Comparison of ENCODE assay signal across 8 cellular contexts in the genomic region with DNA sequence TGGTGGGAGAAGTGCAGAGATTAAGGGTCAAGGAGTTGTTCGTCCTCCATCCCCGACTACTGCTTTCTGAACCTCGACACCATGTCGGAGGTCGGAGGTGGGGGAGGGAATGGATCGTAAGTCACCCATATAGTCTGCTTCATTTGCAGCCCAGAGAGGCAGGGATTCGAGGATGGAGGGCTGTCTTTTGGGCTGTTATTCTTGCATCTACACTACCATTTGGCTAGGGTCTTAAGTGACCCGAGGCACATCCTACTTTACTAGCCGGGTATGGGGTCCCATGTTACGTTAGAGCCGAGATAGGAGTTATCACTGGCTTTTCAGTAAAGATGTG. TPM values are rescaled to one million over a fixed set of nuclear protein-coding genes. Genes with fewer than 3 reads are reported as not detected.
DNase-seq lines count a peak whose midpoint lies in the region; ATAC-seq and TF ChIP-seq lines count a peak whose summit lies in the region.

No MANE protein-coding gene starts in this region.

- ATAC-seq in activated CD4-positive, CD25-positive, alpha-beta regulatory T cell treated with anti-CD3 and anti-CD28 coated beads, Interleukin-2, amount 50 U/mL, for 24 hours, result no peak

- peak overlapping the region; percentile 91 for H3K4me3 ChIP-seq in H7 (ENCODE audit: insufficient read depth, low read depth, low read length)
- H3K4me3 ChIP-seq in WI38 (ENCODE audit: low read depth, low read length), result peak overlapping the region; percentile 85
- peak overlapping the region; percentile 93 to 99 for H3K4me3 ChIP-seq in right atrium auricular region
- H3K4me3 ChIP-seq in skin epidermis, result peak overlapping the region; percentile 70 to 99 (median 92)

- peak overlapping the region; percentile 89 to 96 for H3K27ac ChIP-seq in right atrium auricular region
- H3K27ac ChIP-seq in skin epidermis, result peak overlapping the region in 20 of 21 experiments; percentile 77 to 98 (median 96)

- H3K27me3 ChIP-seq in H7 (ENCODE audit: control insufficient read depth, insufficient read depth, low read length) (no peaks in the 10 kb centered on the region), right atrium auricular region (no peaks in the 10 kb centered on the region)

- H3K9me3 ChIP-seq in right atrium auricular region, result no peaks in the 10 kb centered on the region

- peaks cover 0 to 38% of the 10 kb centered on the region in 2 donors for H3K4me1 ChIP-seq in right atrium auricular region

- TF ChIP-seq CTCF in WI38 (IDR thresholded peaks at IDR 0.05; ENCODE audit: low read depth, low read length), result no peak
- no peak for TF ChIP-seq CTCF in right atrium auricular region (IDR thresholded peaks at IDR 0.05)

- H3K36me3 ChIP-seq in H7 (replicated peaks; ENCODE audit: control insufficient read depth, insufficient read depth, low read length) (peaks cover 16% of the 10 kb centered on the region), right atrium auricular region (peaks cover 29% of the 10 kb centered on the region)

- DNase-seq in H7 (no peak), right atrium auricular region (ENCODE audit: low spot score) (no peak), NCI-H2107 treated with DMSO at 0.1 percent for 48 hours (lab: John Stamatoyannopoulos, UW; ENCODE audit: unreplicated experiment) (no peak), Kasumi-1 (lab: John Stamatoyannopoulos, UW) (no peak)
- DNase-seq in activated CD4-positive, CD25-positive, alpha-beta regulatory T cell (lab: John Stamatoyannopoulos, UW), result no peak

RNA-seq across cellular contexts. Expression of a gene that starts 0.6 kb away (rescaled TPM):
- 10.7 and 12.0 TPM in 2 replicates for total RNA-seq in H7 (2014; rRNA removed; shearing (Covaris generic))
- total RNA-seq in right atrium auricular region, result 10 to 100 TPM; 13.5 to 14.4 TPM

RNA-seq across cellular contexts. Expression of a gene that starts 6.1 kb away (rescaled TPM):
- 81.9 and 86.1 TPM in 2 replicates for total RNA-seq in H7 (2014; rRNA removed; shearing (Covaris generic))
- 10 to 100 TPM; 53.0 to 77.4 TPM for total RNA-seq in right atrium auricular region

RNA-seq across cellular contexts. Expression of a gene that starts 6.3 kb away (rescaled TPM):
- total RNA-seq in H7 (2014; rRNA removed; shearing (Covaris generic)), result 57.3 and 64.7 TPM in 2 replicates
- total RNA-seq in right atrium auricular region, result 1 to 10 TPM; 8.3 to 9.6 TPM

RNA-seq across cellular contexts. Expression of a gene that starts 17.4 kb away (rescaled TPM):
- total RNA-seq in H7 (2014; rRNA removed; shearing (Covaris generic)), result 105 and 106 TPM in 2 replicates
- 10 to 100 TPM; 24.3 to 32.7 TPM for total RNA-seq in right atrium auricular region

RNA-seq across cellular contexts. Expression of a gene that starts 27.4 kb away (rescaled TPM):
- 52.8 and 63.6 TPM in 2 replicates for total RNA-seq in H7 (2014; rRNA removed; shearing (Covaris generic))
- total RNA-seq in right atrium auricular region, result 10 to 100 TPM; 21.8 to 28.9 TPM
